Comparison of ENCODE assay signal across 19 cellular contexts in the genomic region with DNA sequence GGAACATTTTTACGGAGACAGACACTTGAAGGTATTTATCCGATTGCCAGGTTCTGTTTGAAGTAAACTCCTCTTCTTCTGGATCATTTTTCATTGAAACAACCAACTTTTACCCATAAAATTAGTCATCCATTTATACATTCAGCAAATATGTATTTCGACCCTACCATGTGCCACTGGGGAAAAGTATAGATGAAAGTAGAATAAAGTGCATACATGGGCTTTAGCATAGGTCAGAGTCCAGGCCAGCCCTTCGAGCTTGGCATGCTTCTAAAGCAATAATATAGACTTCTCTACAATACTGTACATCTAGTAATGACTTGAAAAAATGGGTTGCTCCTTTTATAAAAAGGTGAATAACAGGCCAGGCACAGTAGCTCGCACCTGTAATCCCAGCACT. TPM values are rescaled to one million over a fixed set of nuclear protein-coding genes. Genes with fewer than 3 reads are reported as not detected.
DNase-seq lines count a peak whose midpoint lies in the region; TF ChIP-seq lines count a peak whose summit lies in the region.
"Had no signal": no experiment of that assay in that cellular context is flagged by ENCODE, and none has a peak within 500 bp of the region (broad histone marks: within the 10 kb centered on the region; RNA-seq: fewer than 3 reads in every experiment).

No MANE protein-coding gene starts in this region.

- H3K36me3 ChIP-seq in HUES6 (ENCODE audit: control insufficient read depth, insufficient read depth, low read length) (peaks cover 14% of the 10 kb centered on the region), osteoblast (ENCODE audit: insufficient read depth, low read length) (no peaks in the 10 kb centered on the region)

- H3K27me3 ChIP-seq in HUES6 (ENCODE audit: control insufficient read depth, insufficient read depth, low read length) (no peaks in the 10 kb centered on the region), osteoblast (ENCODE audit: insufficient read depth, low read length) (no peaks in the 10 kb centered on the region)
- H3K27me3 ChIP-seq: heart left ventricle, left lung, testis had no signal

- peak overlapping the region; percentile 28; the same call in 1 of the 2 replicates for H3K27ac ChIP-seq in HUES6 (ENCODE audit: low read depth, low read length)
- peak overlapping the region; percentile 75 for H3K27ac ChIP-seq in osteoblast (ENCODE audit: low read depth, low read length)
- H3K27ac ChIP-seq: heart left ventricle, left lung, psoas muscle, testis had no signal

- H3K79me2 ChIP-seq in osteoblast (ENCODE audit: insufficient read depth, low read length), result peaks cover 13% of the 10 kb centered on the region

- DNase-seq in Calu3 (no peak), amniotic epithelial cell (ENCODE audit: low read depth) (peak; percentile 1), osteoblast (ENCODE audit: insufficient read length, low spot score, missing footprints) (no peak), NCI-H510A treated with DMSO at 0.1 percent for 48 hours (lab: John Stamatoyannopoulos, UW) (no peak), nephron progenitor cell (no peak), NCI-H1694 (lab: John Stamatoyannopoulos, UW) (no peak)
- DNase-seq: activated CD4-positive, alpha-beta memory T cell treated with anti-CD3 and anti-CD28 coated beads for 36 hours; activated CD4-positive, CD25-positive, alpha-beta regulatory T cell; activated naive CD4-positive, alpha-beta T cell treated with Interleukin-2 at 50 U/mL for 16 hours; CD8-positive, alpha-beta memory T cell; DMS79; heart left ventricle; left lung; NK-92 treated with Interleukin-12 subunit alpha and Interleukin-12 subunit beta, amount 100 ng/mL, for 24 hours; psoas muscle; stimulated activated CD4-positive, alpha-beta T cell treated with anti-CD3 and anti-CD28 coated beads, Interleukin-1b, Interleukin-23, amount 100 ng/mL, for 48 hours; testis had no signal

- H3K27me3 Mint-ChIP-seq in Calu3 (ENCODE audit: unreplicated experiment) (no peaks in the 10 kb centered on the region), nephron progenitor cell (ENCODE audit: low read depth, poor library complexity) (no peaks in the 10 kb centered on the region)
- H3K27me3 Mint-ChIP-seq: activated CD4-positive, alpha-beta memory T cell treated with anti-CD3 and anti-CD28 coated beads for 36 hours; CD8-positive, alpha-beta memory T cell had no signal

- no peak overlapping the region for H3K27ac Mint-ChIP-seq in Calu3 (ENCODE audit: unreplicated experiment)
- H3K27ac Mint-ChIP-seq in nephron progenitor cell, result no peak overlapping the region
- H3K27ac Mint-ChIP-seq: activated CD4-positive, alpha-beta memory T cell treated with anti-CD3 and anti-CD28 coated beads for 36 hours; stimulated activated effector memory CD8-positive, alpha-beta T cell treated with anti-CD3 and anti-CD28 coated beads, Interleukin-12 subunit alpha, Interleukin-12 subunit beta, amount 100 ng/mL, for 72 hours had no signal

- H3K4me1 ChIP-seq in HUES6 (ENCODE audit: control insufficient read depth, insufficient read depth, low read length), result no peaks in the 10 kb centered on the region
- peaks cover 16% of the 10 kb centered on the region for H3K4me1 ChIP-seq in osteoblast (ENCODE audit: insufficient read depth, low read length)
- H3K4me1 ChIP-seq: heart left ventricle, left lung, psoas muscle, testis had no signal

- H3K4me3 ChIP-seq in HUES6 (ENCODE audit: low read depth, low read length), result no peak overlapping the region
- no peak overlapping the region for H3K4me3 ChIP-seq in osteoblast (ENCODE audit: insufficient read depth, low read length)
- H3K4me3 ChIP-seq: heart left ventricle, left lung, psoas muscle, testis had no signal

- intact Hi-C loops in Calu3 (cut with micrococcal nuclease; ENCODE audit: unreplicated experiment), result no loop called here

- no peaks in the 10 kb centered on the region for H4K20me1 ChIP-seq in osteoblast (ENCODE audit: insufficient read depth, low read length)

- H3K9ac ChIP-seq in HUES6 (ENCODE audit: low read length), result no peak overlapping the region

- TSS peak; percentile 4 for BruUV-seq in Calu3 (replicated peaks; lab: Mats Ljungman, UMichigan)

- peak overlapping the region; percentile 60 for H3K4me2 ChIP-seq in osteoblast (ENCODE audit: insufficient read depth, low read length)

- no peaks in the 10 kb centered on the region for H3K9me3 Mint-ChIP-seq in Calu3 (ENCODE audit: low read depth, unreplicated experiment)
- no peaks in the 10 kb centered on the region for H3K9me3 Mint-ChIP-seq in nephron progenitor cell
- H3K9me3 Mint-ChIP-seq: activated CD4-positive, alpha-beta memory T cell treated with anti-CD3 and anti-CD28 coated beads for 36 hours; CD8-positive, alpha-beta memory T cell; stimulated activated effector memory CD8-positive, alpha-beta T cell treated with anti-CD3 and anti-CD28 coated beads, Interleukin-12 subunit alpha, Interleukin-12 subunit beta, amount 100 ng/mL, for 72 hours had no signal

- CTCF ChIA-PET in Calu3 (lab: Charles Lee), result no interaction called here

- no peaks in the 10 kb centered on the region for H3K4me1 Mint-ChIP-seq in Calu3 (ENCODE audit: low read depth, unreplicated experiment)
- no peaks in the 10 kb centered on the region for H3K4me1 Mint-ChIP-seq in nephron progenitor cell
- H3K4me1 Mint-ChIP-seq: stimulated activated effector memory CD8-positive, alpha-beta T cell treated with anti-CD3 and anti-CD28 coated beads, Interleukin-12 subunit alpha, Interleukin-12 subunit beta, amount 100 ng/mL, for 72 hours had no signal

- no peak for TF ChIP-seq CTCF in Calu3 (IDR thresholded peaks at IDR 0.05; ENCODE audit: unreplicated experiment)
- no peak for TF ChIP-seq CTCF in osteoblast (IDR thresholded peaks at IDR 0.05; ENCODE audit: extremely low read depth, low read depth, low read length)
- TF ChIP-seq CTCF in nephron progenitor cell (IDR thresholded peaks at IDR 0.05), result no peak

- no peak overlapping the region for H2AFZ ChIP-seq in osteoblast (ENCODE audit: low read length)

- H3K4me3 Mint-ChIP-seq in Calu3 (ENCODE audit: low read depth, unreplicated experiment) (no peak overlapping the region), nephron progenitor cell (no peak overlapping the region)
- H3K4me3 Mint-ChIP-seq: activated CD4-positive, alpha-beta memory T cell treated with anti-CD3 and anti-CD28 coated beads for 36 hours; CD8-positive, alpha-beta memory T cell; stimulated activated effector memory CD8-positive, alpha-beta T cell treated with anti-CD3 and anti-CD28 coated beads, Interleukin-12 subunit alpha, Interleukin-12 subunit beta, amount 100 ng/mL, for 72 hours had no signal

- peaks cover 15% of the 10 kb centered on the region for H3K36me3 Mint-ChIP-seq in Calu3 (ENCODE audit: insufficient read depth, unreplicated experiment)
- peaks cover 8% of the 10 kb centered on the region for H3K36me3 Mint-ChIP-seq in nephron progenitor cell (ENCODE audit: low read depth)

- no peaks in the 10 kb centered on the region for H3K9me3 ChIP-seq in HUES6 (ENCODE audit: control insufficient read depth, insufficient read depth, low read depth, low read length)
- no peaks in the 10 kb centered on the region for H3K9me3 ChIP-seq in osteoblast (ENCODE audit: low read depth, low read length)
- H3K9me3 ChIP-seq: heart left ventricle, left lung, psoas muscle, testis had no signal

RNA-seq across cellular contexts. Expression of a gene that starts 10.1 kb away (rescaled TPM):
- total RNA-seq in Calu3 (2022) (42.1 and 44.1 TPM in 2 replicates), osteoblast (18.6 and 23.9 TPM in 2 replicates)

RNA-seq across cellular contexts. Expression of a gene that starts 42.9 kb away (rescaled TPM):
- total RNA-seq in Calu3 (2022) (1.2 TPM in 2 replicates), osteoblast (3.8 and 4.0 TPM in 2 replicates)

RNA-seq across cellular contexts. Expression of a gene that starts 45.4 kb away (rescaled TPM):
- total RNA-seq in Calu3 (2022) (37.7 and 40.0 TPM in 2 replicates), osteoblast (5.4 and 6.5 TPM in 2 replicates)
